In genomic region chr9:97710356-97711222, GRCh38 we compare ENCODE assay signal across 8 cellular contexts. TPM values are rescaled to one million over a fixed set of nuclear protein-coding genes. Genes with fewer than 3 reads are reported as not detected.
DNase-seq lines count a peak whose midpoint lies in the region; ATAC-seq, FAIRE-seq and TF ChIP-seq lines count a peak whose summit lies in the region.

No MANE protein-coding gene starts in this region.

- no peak overlapping the region for H3K4me3 ChIP-seq in brain microvascular endothelial cell (ENCODE audit: low read depth, low read length)
- 0 out of 2 replicates have a peak overlapping the region, but pooled peaks have one; percentile 42 for H3K4me3 ChIP-seq in iPS-20b (ENCODE audit: low read length)
- H3K4me3 ChIP-seq in spleen, result no peak overlapping the region

- H3K36me3 ChIP-seq in brain microvascular endothelial cell (replicated peaks), result no peaks in the 10 kb centered on the region
- H3K36me3 ChIP-seq in iPS-20b (ENCODE audit: insufficient read depth, low read depth, low read length), result no peaks in the 10 kb centered on the region
- H3K36me3 ChIP-seq in spleen, result no peaks in the 10 kb centered on the region

- H3K27ac ChIP-seq in brain microvascular endothelial cell, result no peak overlapping the region
- H3K27ac ChIP-seq in iPS-20b (ENCODE audit: low read length), result no peak overlapping the region
- H3K27ac ChIP-seq in spleen, result no peak overlapping the region

- no peaks in the 10 kb centered on the region for H3K9me3 ChIP-seq in iPS-20b (ENCODE audit: insufficient read depth, low read depth, low read length)
- H3K9me3 ChIP-seq in spleen, result no peaks in the 10 kb centered on the region

- in situ Hi-C loops in brain microvascular endothelial cell (cut with HindIII; ENCODE audit: low pct_ligation_motif_present, low sequenced_read_pairs), result loop anchor here (25.0 kb wide), 1 partner anchor 202 kb away; the partner anchor contains the start of gene TRMO

- TF ChIP-seq POLR2A in H54 (IDR thresholded peaks at IDR 0.05; ENCODE audit: low read depth, low read length) (no peak), spleen (IDR thresholded peaks at IDR 0.05) (no peak)

- no peak for ATAC-seq in GM18520 (IDR thresholded peaks at IDR 0.05; ENCODE audit: unreplicated experiment)

- intact Hi-C loops in spleen (cut with DNase I; ENCODE audit: low total_unique reads), result loop anchor here (2.0 kb wide), 1 partner anchor 190 kb away; no protein-coding TSS in a partner anchor

- TF ChIP-seq CTCF in brain microvascular endothelial cell (IDR thresholded peaks at IDR 0.05; ENCODE audit: low read depth, low read length, missing control alignments) (peak; percentile 82), spleen (IDR thresholded peaks at IDR 0.05 in 8 of 11, conservative IDR thresholded peaks at IDR 0.05 in 3 of 11) (peak; percentile 55 to 94 (median 84))

- FAIRE-seq in H54 (lab: Jason Lieb, UNC), result peak; percentile 94

- DNase-seq in DMS53 treated with DMSO at 0.1 percent for 48 hours (lab: John Stamatoyannopoulos, UW; ENCODE audit: unreplicated experiment) (peak; percentile 49), H54 (ENCODE audit: insufficient read length, low spot score) (peak; percentile 87), NCI-H146 (lab: John Stamatoyannopoulos, UW) (peak; percentile 57), T follicular helper cell (ENCODE audit: low read depth) (peak; percentile 10), brain microvascular endothelial cell (peak; percentile 62), spleen (no peak)

- WGBS in spleen, 5 donors, result 24 to 25% (median 25%) methylated on average over 9 of the region's 9 CpGs

- H3K27me3 ChIP-seq in brain microvascular endothelial cell (replicated peaks), result peaks cover 10% of the 10 kb centered on the region
- H3K27me3 ChIP-seq in iPS-20b (ENCODE audit: insufficient read depth, low read length), result peaks cover 12% of the 10 kb centered on the region; the same call in 1 of the 2 replicates
- H3K27me3 ChIP-seq in spleen (replicated peaks in 1 of 7), result peaks cover 0 to 44% (median 6%) of the 10 kb centered on the region in 7 donors

- H3K9ac ChIP-seq in iPS-20b (ENCODE audit: low read depth, low read length), result no peak overlapping the region

- H3K4me1 ChIP-seq in iPS-20b (ENCODE audit: insufficient read depth, low read length) (peaks cover 19% of the 10 kb centered on the region), spleen (peaks cover 0 to 11% (median 6%) of the 10 kb centered on the region in 6 donors)

RNA-seq across cellular contexts. Expression of gene XPA, which starts 13.4 kb away (rescaled TPM):
- 10 to 100 TPM; 12.6 to 24.2 (median 16.7) TPM for total RNA-seq in spleen
- polyA plus RNA-seq in spleen, result 10 to 100 TPM; 11.4 to 18.6 (median 14.0) TPM
